In the genomic region with DNA sequence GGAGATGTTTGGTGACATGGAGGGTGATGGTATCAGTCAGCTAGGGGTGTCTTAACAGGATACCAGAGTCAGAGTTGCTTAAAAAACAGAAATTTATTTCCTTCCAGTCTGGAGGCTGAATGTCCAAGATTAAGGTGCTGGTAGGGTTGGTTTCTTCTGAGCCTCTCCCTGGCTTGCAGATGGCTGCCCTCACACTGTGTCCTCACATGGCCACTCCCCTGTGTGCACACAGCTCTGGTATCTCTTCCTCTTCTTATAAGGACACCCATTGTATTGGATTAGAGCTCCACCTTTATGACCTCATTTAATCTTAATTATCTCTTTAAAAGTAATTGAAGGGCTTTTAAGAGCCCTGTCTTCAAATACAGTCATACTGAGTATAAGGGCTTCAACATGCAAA, we compare ENCODE assay signal across 1 cellular context.
TF ChIP-seq lines count a peak whose summit lies in the region.

No MANE protein-coding gene starts in this region.

TF ChIP-seq in GM12878, 131 proteins besides CTCF, POLR2A, EP300 and RAD21 (continued from another document):
- TF ChIP-seq, protein P1, sequence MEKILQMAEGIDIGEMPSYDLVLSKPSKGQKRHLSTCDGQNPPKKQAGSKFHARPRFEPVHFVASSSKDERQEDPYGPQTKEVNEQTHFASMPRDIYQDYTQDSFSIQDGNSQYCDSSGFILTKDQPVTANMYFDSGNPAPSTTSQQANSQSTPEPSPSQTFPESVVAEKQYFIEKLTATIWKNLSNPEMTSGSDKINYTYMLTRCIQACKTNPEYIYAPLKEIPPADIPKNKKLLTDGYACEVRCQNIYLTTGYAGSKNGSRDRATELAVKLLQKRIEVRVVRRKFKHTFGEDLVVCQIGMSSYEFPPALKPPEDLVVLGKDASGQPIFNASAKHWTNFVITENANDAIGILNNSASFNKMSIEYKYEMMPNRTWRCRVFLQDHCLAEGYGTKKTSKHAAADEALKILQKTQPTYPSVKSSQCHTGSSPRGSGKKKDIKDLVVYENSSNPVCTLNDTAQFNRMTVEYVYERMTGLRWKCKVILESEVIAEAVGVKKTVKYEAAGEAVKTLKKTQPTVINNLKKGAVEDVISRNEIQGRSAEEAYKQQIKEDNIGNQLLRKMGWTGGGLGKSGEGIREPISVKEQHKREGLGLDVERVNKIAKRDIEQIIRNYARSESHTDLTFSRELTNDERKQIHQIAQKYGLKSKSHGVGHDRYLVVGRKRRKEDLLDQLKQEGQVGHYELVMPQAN (conservative IDR thresholded peaks at IDR 0.05), result no peak
- TF ChIP-seq, protein P2, sequence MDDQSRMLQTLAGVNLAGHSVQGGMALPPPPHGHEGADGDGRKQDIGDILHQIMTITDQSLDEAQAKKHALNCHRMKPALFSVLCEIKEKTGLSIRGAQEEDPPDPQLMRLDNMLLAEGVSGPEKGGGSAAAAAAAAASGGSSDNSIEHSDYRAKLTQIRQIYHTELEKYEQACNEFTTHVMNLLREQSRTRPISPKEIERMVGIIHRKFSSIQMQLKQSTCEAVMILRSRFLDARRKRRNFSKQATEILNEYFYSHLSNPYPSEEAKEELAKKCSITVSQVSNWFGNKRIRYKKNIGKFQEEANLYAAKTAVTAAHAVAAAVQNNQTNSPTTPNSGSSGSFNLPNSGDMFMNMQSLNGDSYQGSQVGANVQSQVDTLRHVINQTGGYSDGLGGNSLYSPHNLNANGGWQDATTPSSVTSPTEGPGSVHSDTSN (IDR thresholded peaks at IDR 0.05; ENCODE audit: insufficient replicate concordance, low read depth, low read length), result no peak
- no peak for TF ChIP-seq HDAC2 (IDR thresholded peaks at IDR 0.05)
- TF ChIP-seq POLR2AphosphoS5 (IDR thresholded peaks at IDR 0.05; ENCODE audit: low read length), result no peak
